ENCODE assay signal across 8 cellular contexts in genomic region chr21:39388811-39389155, GRCh38. TPM values are rescaled to one million over a fixed set of nuclear protein-coding genes. Genes with fewer than 3 reads are reported as not detected.
DNase-seq lines count a peak whose midpoint lies in the region; ATAC-seq, FAIRE-seq and TF ChIP-seq lines count a peak whose summit lies in the region.

No MANE protein-coding gene starts in this region.

- H3K9me3 ChIP-seq in breast epithelium (no peaks in the 10 kb centered on the region), parathyroid adenoma (ENCODE audit: control insufficient read depth, low read length) (no peaks in the 10 kb centered on the region)

- no peak overlapping the region for H3K4me2 ChIP-seq in parathyroid adenoma (ENCODE audit: low read length)

- no peaks in the 10 kb centered on the region for H3K27me3 ChIP-seq in breast epithelium
- no peaks in the 10 kb centered on the region for H3K27me3 ChIP-seq in parathyroid adenoma (ENCODE audit: control insufficient read depth, insufficient read depth, low read length)

- H3K9ac ChIP-seq in parathyroid adenoma, result no peak overlapping the region

- H3K27ac ChIP-seq in breast epithelium (peak overlapping the region; percentile 64 to 72), parathyroid adenoma (no peak overlapping the region)

- no peaks in the 10 kb centered on the region for H3K4me1 ChIP-seq in breast epithelium
- H3K4me1 ChIP-seq in parathyroid adenoma, result peaks cover 4% of the 10 kb centered on the region

- peak overlapping the region; percentile 28 to 65 (median 50) for H3K4me3 ChIP-seq in breast epithelium
- no peak overlapping the region for H3K4me3 ChIP-seq in parathyroid adenoma (ENCODE audit: low read depth, low read length)

- TF ChIP-seq CTCF in breast epithelium (IDR thresholded peaks at IDR 0.05) (no peak), parathyroid adenoma (IDR thresholded peaks at IDR 0.05) (peak; percentile 13)

- DNase-seq in breast epithelium (ENCODE audit: low spot score in 2 of 2), result no peak
- DNase-seq in H54 (ENCODE audit: insufficient read length, low spot score), result no peak
- DNase-seq in globus pallidus (ENCODE audit: low spot score), result no peak
- no peak for DNase-seq in CD1c-positive myeloid dendritic cell (ENCODE audit: extremely low spot score)
- DNase-seq in GM03348 (ENCODE audit: low spot score), result no peak

- H3K36me3 ChIP-seq in breast epithelium (no peaks in the 10 kb centered on the region), parathyroid adenoma (ENCODE audit: control insufficient read depth, insufficient read depth, low read length) (no peaks in the 10 kb centered on the region)

- H2AFZ ChIP-seq in parathyroid adenoma, result peak overlapping the region; percentile 36

- ATAC-seq in GM18511 (IDR thresholded peaks at IDR 0.05; ENCODE audit: unreplicated experiment), result peak; percentile 41
- ATAC-seq in HG03354 (IDR thresholded peaks at IDR 0.05; ENCODE audit: poor library complexity, severe bottlenecking, unreplicated experiment), result peak; percentile 20

- TF ChIP-seq POLR2A in breast epithelium (IDR thresholded peaks at IDR 0.05) (no peak), H54 (IDR thresholded peaks at IDR 0.05; ENCODE audit: low read depth, low read length) (no peak)

- FAIRE-seq in H54 (lab: Jason Lieb, UNC), result no peak

- H3K79me2 ChIP-seq in parathyroid adenoma, result peaks cover 8% of the 10 kb centered on the region

- intact Hi-C loops in breast epithelium (cut with DNase I; ENCODE audit: low total_unique reads), result no loop called here

RNA-seq across cellular contexts. Expression of gene HMGN1, which starts 39.9 kb away (rescaled TPM):
- 100 to 1,000 TPM in 2 of 3 donors, 10 to 100 TPM in 1; 68.5 to 166 (median 127) TPM for total RNA-seq in breast epithelium

RNA-seq across cellular contexts. Expression of gene LCA5L, which starts 56.8 kb away (rescaled TPM):
- 1 to 10 TPM; 1.6 to 6.0 (median 4.2) TPM for total RNA-seq in breast epithelium
